Comparison of ENCODE assay signal across 9 cellular contexts in the genomic region with DNA sequence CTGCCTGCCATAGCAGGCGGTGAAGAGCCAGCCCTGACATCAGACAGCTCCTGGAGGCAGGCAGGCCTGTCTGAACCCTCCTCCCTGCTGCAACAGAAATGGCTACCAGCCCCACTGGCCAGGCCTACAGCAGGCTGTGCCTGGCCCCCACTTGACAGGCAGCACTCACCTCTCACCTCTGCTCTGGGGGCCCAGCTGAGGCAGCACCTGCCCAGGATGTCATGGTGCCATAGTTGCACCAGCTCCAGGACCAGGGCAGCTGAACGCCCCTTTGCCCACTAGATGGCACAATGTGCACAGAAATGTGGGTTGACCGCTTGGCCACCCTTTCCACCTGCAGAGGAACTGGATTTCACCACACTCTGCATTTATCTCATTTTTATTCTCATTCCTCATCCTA. TPM values are rescaled to one million over a fixed set of nuclear protein-coding genes. Genes with fewer than 3 reads are reported as not detected.
A peak's percentile ranks its signal among the peaks of the same experiment; 100 is the strongest.
DNase-seq lines count a peak whose midpoint lies in the region; ATAC-seq, FAIRE-seq and TF ChIP-seq lines count a peak whose summit lies in the region.
"Had no signal": no experiment of that assay in that cellular context is flagged by ENCODE, and none has a peak within 500 bp of the region (broad histone marks: within the 10 kb centered on the region; RNA-seq: fewer than 3 reads in every experiment).

No MANE protein-coding gene starts in this region.

- H3K9me3 ChIP-seq in CD8-positive, alpha-beta memory T cell (ENCODE audit: low read length) = no peaks in the 10 kb centered on the region
- no peaks in the 10 kb centered on the region for H3K9me3 ChIP-seq in keratinocyte (ENCODE audit: control insufficient read depth, low read depth, low read length)

- no peaks in the 10 kb centered on the region for H3K9me1 ChIP-seq in keratinocyte (ENCODE audit: control insufficient read depth, extremely low read depth, insufficient read depth, low read length)

- no peaks in the 10 kb centered on the region for H3K4me1 ChIP-seq in CD8-positive, alpha-beta memory T cell (ENCODE audit: insufficient read depth, low read length)
- no peaks in the 10 kb centered on the region for H3K4me1 ChIP-seq in keratinocyte (ENCODE audit: control insufficient read depth, extremely low read depth, insufficient read depth, low read length)

- dilution Hi-C loops in keratinocyte (cut with MboI; ENCODE audit: extremely low pct_ligation_motif_present, low sequenced_read_pairs) = no loop called here

- no peak overlapping the region for H2AFZ ChIP-seq in keratinocyte (ENCODE audit: control insufficient read depth, low read length)

- peak; percentile 89 for TF ChIP-seq CTCF in VCaP (conservative IDR thresholded peaks at IDR 0.05)
- peak; percentile 86 for TF ChIP-seq CTCF in brain microvascular endothelial cell (IDR thresholded peaks at IDR 0.05; ENCODE audit: low read depth, low read length, missing control alignments)
- peak; percentile 76 to 99 (median 92) for TF ChIP-seq CTCF in keratinocyte (optimal IDR thresholded peaks at IDR 0.05 in 1 of 3, IDR thresholded peaks at IDR 0.05 in 1 of 3, conservative IDR thresholded peaks at IDR 0.05 in 1 of 3; ENCODE audit: extremely low read depth in 1 of 3, insufficient read depth in 2 of 3, low read length in 3 of 3)

- H3K79me2 ChIP-seq in keratinocyte (ENCODE audit: control insufficient read depth, insufficient read depth, low read length) = no peaks in the 10 kb centered on the region

- POLR2A ChIA-PET in CD8-positive, alpha-beta memory T cell (lab: Charles Lee) = no interaction called here

- H4K20me1 ChIP-seq in keratinocyte (ENCODE audit: control insufficient read depth, extremely low read depth, insufficient read depth, low read length) = peaks cover 8% of the 10 kb centered on the region

- no peaks in the 10 kb centered on the region for H3K9me3 Mint-ChIP-seq in CD8-positive, alpha-beta memory T cell
- H3K9me3 Mint-ChIP-seq: IgD-negative memory B cell had no signal

- peaks cover 0 to 23% (median 9%) of the 10 kb centered on the region in 3 donors for H3K36me3 Mint-ChIP-seq in CD8-positive, alpha-beta memory T cell

- peaks cover 0 to under 1% of the 10 kb centered on the region in 2 donors for H3K27me3 Mint-ChIP-seq in CD8-positive, alpha-beta memory T cell
- H3K27me3 Mint-ChIP-seq: IgD-negative memory B cell had no signal

- H3K27me3 ChIP-seq in CD8-positive, alpha-beta memory T cell (ENCODE audit: insufficient read depth, low read length, poor library complexity, severe bottlenecking) = no peaks in the 10 kb centered on the region
- H3K27me3 ChIP-seq in brain microvascular endothelial cell (replicated peaks) (no peaks in the 10 kb centered on the region), keratinocyte (ENCODE audit: control insufficient read depth, extremely low read depth, insufficient read depth, low read length) (no peaks in the 10 kb centered on the region)

- in situ Hi-C loops in brain microvascular endothelial cell (cut with HindIII; ENCODE audit: low pct_ligation_motif_present, low sequenced_read_pairs) = no loop called here

- CTCF ChIA-PET in CD8-positive, alpha-beta memory T cell (lab: Charles Lee) = interaction anchor here (0.6 to 2.7 kb wide), 17 partner anchors 11 to 168 kb away, joined by 3 to 33 read pairs (median 4); no protein-coding TSS in a partner anchor

- H3K27ac ChIP-seq in CD8-positive, alpha-beta memory T cell (ENCODE audit: low read depth, low read length) = no peak overlapping the region
- no peak overlapping the region for H3K27ac ChIP-seq in VCaP
- H3K27ac ChIP-seq in brain microvascular endothelial cell = no peak overlapping the region
- H3K27ac ChIP-seq in keratinocyte (ENCODE audit: control insufficient read depth, insufficient read depth, low read length) = no peak overlapping the region

- H3K4me3 ChIP-seq in CD8-positive, alpha-beta memory T cell (ENCODE audit: low read length) = no peak overlapping the region
- H3K4me3 ChIP-seq in brain microvascular endothelial cell (ENCODE audit: low read depth, low read length) (no peak overlapping the region), keratinocyte (ENCODE audit: control insufficient read depth in 2 of 3, extremely low read depth in 1 of 3, insufficient read depth in 2 of 3, low read depth in 1 of 3, low read length in 3 of 3) (no peak overlapping the region)

- H3K27ac Mint-ChIP-seq in CD8-positive, alpha-beta memory T cell = peak overlapping the region in 3 of 8 donors; percentile 2 to 56 (median 28)
- H3K27ac Mint-ChIP-seq: IgD-negative memory B cell had no signal

- H3K4me2 ChIP-seq in keratinocyte (ENCODE audit: control insufficient read depth, extremely low read depth, insufficient read depth, low read depth, low read length) = no peak overlapping the region

- peak; percentile 41 for FAIRE-seq in keratinocyte (lab: Jason Lieb, UNC)

- peak; percentile 70 for ATAC-seq in GM21786 (IDR thresholded peaks at IDR 0.05; ENCODE audit: unreplicated experiment)
- no peak for ATAC-seq in GM19324 (IDR thresholded peaks at IDR 0.05; ENCODE audit: low FRiP score, unreplicated experiment)

- H3K4me3 Mint-ChIP-seq in CD8-positive, alpha-beta memory T cell = peak overlapping the region in 1 of 7 donors; percentile 15
- H3K4me3 Mint-ChIP-seq: IgD-negative memory B cell had no signal

- no peaks in the 10 kb centered on the region for H3K36me3 ChIP-seq in CD8-positive, alpha-beta memory T cell (ENCODE audit: insufficient read depth, low read length)
- H3K36me3 ChIP-seq in brain microvascular endothelial cell (replicated peaks) (peaks cover 11% of the 10 kb centered on the region), keratinocyte (ENCODE audit: control insufficient read depth in 2 of 2, extremely low read depth in 1 of 2, insufficient read depth in 2 of 2, low read length in 2 of 2) (peaks cover 24 to 26% of the 10 kb centered on the region in 2 experiments)

- peak; percentile 55 to 82 (median 65) for DNase-seq in CD8-positive, alpha-beta memory T cell
- peak; percentile 35 for DNase-seq in NCI-H2029 treated with DMSO at 0.1 percent for 48 hours (lab: John Stamatoyannopoulos, UW)
- peak; percentile 59 for DNase-seq in brain microvascular endothelial cell
- DNase-seq in keratinocyte (ENCODE audit: low read depth, low spot score) = no peak
- peak; percentile 71 for DNase-seq in stimulated activated CD4-positive, alpha-beta T cell treated with anti-CD3 and anti-CD28 coated beads, Interleukin-1b, Interleukin-23, amount 100 ng/mL, for 48 hours

- H3K4me1 Mint-ChIP-seq in CD8-positive, alpha-beta memory T cell = peaks cover 3 to 4% (median 3%) of the 10 kb centered on the region in 3 donors

- H3K9ac ChIP-seq in keratinocyte (ENCODE audit: control insufficient read depth, extremely low read depth, insufficient read depth, low read length) = no peak overlapping the region

RNA-seq across cellular contexts. Expression of a gene that starts 30.6 kb away (rescaled TPM):
- 10 to 100 TPM; 48.5 to 48.7 TPM for total RNA-seq in CD8-positive, alpha-beta memory T cell
- polyA plus RNA-seq in CD8-positive, alpha-beta memory T cell = 108 TPM
- polyA plus RNA-seq in keratinocyte = 103 to 136 TPM (median 133 TPM) in 3 replicates
- 45.9 TPM for polyA plus RNA-seq in keratinocyte (2011; ENCODE audit: low read depth)
- 88.9 and 109 TPM in 2 replicates for polyA plus RNA-seq in keratinocyte (2011; cell fraction: cytosol; rRNA removed)
- polyA plus RNA-seq in keratinocyte (2011; cell fraction: nucleus; rRNA removed) = 49.1 and 53.5 TPM in 2 replicates
- 77.7 and 139 TPM in 2 replicates for polyA plus RNA-seq in keratinocyte (2012; ENCODE audit: low replicate concordance)
- polyA minus RNA-seq in keratinocyte = 33.2 to 34.7 TPM (median 34.0 TPM) in 3 replicates
- 33.4 TPM for polyA minus RNA-seq in keratinocyte (2011; cell fraction: cytosol; rRNA and poly(A)+ RNA removed)
- 12.3 and 12.7 TPM in 2 replicates for polyA minus RNA-seq in keratinocyte (2011; cell fraction: nucleus; rRNA and poly(A)+ RNA removed)

RNA-seq across cellular contexts. Expression of a gene that starts 30.7 kb away (rescaled TPM):
- total RNA-seq in CD8-positive, alpha-beta memory T cell = 10 to 100 TPM; 18.4 to 20.3 TPM
- 1.9 TPM for polyA plus RNA-seq in CD8-positive, alpha-beta memory T cell
- 64.8 to 110 TPM (median 80.8 TPM) in 3 replicates for polyA plus RNA-seq in keratinocyte
- 28.5 TPM for polyA plus RNA-seq in keratinocyte (2011; ENCODE audit: low read depth)
- polyA plus RNA-seq in keratinocyte (2011; cell fraction: cytosol; rRNA removed) = 66.2 and 76.7 TPM in 2 replicates
- 203 and 247 TPM in 2 replicates for polyA plus RNA-seq in keratinocyte (2011; cell fraction: nucleus; rRNA removed)
- polyA plus RNA-seq in keratinocyte (2012; ENCODE audit: low replicate concordance) = 54.7 and 68.7 TPM in 2 replicates
- polyA minus RNA-seq in keratinocyte = 151 to 266 TPM (median 170 TPM) in 3 replicates
- polyA minus RNA-seq in keratinocyte (2011; cell fraction: cytosol; rRNA and poly(A)+ RNA removed) = 121 TPM
- polyA minus RNA-seq in keratinocyte (2011; cell fraction: nucleus; rRNA and poly(A)+ RNA removed) = 107 and 122 TPM in 2 replicates

Comparison
In these comparisons a context has a peak if more than half of its experiments do, and no peak if none do; other contexts are left out.
1. RNA of a gene that starts 30.7 kb away (polyA plus RNA-seq): 28.5 to 247 TPM in keratinocyte; 1.9 TPM in CD8-positive, alpha-beta memory T cell (single experiment); every median in the first group is over 10 times any median in the second.
2. Peak in every context shown above with its lines, with median percentiles within 50 percentile points of each other: CTCF ChIP-seq.